In the genomic region with DNA sequence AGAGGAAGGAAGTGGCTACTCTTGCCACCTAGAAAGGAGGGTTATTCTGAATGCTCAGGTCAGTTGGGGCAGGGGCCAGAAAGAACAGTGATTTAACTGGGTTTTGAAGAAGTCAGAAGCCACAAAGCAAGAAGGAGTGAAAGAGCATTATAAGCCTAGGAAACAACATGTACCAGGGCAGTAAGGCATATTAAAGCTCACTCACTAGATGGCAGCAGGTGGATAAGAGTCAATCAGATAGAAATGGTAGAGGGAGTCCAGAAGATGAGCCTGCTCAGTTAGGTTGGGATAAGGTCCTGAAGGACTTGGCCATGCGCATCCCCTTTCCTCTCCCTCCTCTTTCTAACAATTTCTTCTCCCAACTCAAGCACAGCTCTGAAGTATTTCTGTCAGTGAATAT, we compare ENCODE assay signal across 12 cellular contexts. TPM values are rescaled to one million over a fixed set of nuclear protein-coding genes. Genes with fewer than 3 reads are reported as not detected.
A peak's percentile ranks its signal among the peaks of the same experiment; 100 is the strongest.
DNase-seq lines count a peak whose midpoint lies in the region; ATAC-seq and TF ChIP-seq lines count a peak whose summit lies in the region.
"Had no signal": no experiment of that assay in that cellular context is flagged by ENCODE, and none has a peak within 500 bp of the region (broad histone marks: within the 10 kb centered on the region; RNA-seq: fewer than 3 reads in every experiment).

No MANE protein-coding gene starts in this region.

- TF ChIP-seq CTCF in HL-60 (IDR thresholded peaks at IDR 0.05; ENCODE audit: insufficient read depth, low read length) = peak; percentile 2

- H3K36me3 Mint-ChIP-seq in activated T-cell treated with anti-CD3 and anti-CD28 coated beads, Interleukin-2, amount 50 U/mL, for 72 hours (ENCODE audit: insufficient read depth in 2 of 2) = no peaks in the 10 kb centered on the region

- no peak overlapping the region for H3K27ac ChIP-seq in HL-60 (replicated peaks)
- H3K27ac ChIP-seq: left ventricle myocardium inferior, tibial nerve had no signal

- no peak overlapping the region for H3K27ac Mint-ChIP-seq in activated T-cell treated with anti-CD3 and anti-CD28 coated beads, Interleukin-2, amount 50 U/mL, for 72 hours

- no peak overlapping the region for H3K4me3 Mint-ChIP-seq in activated T-cell treated with anti-CD3 and anti-CD28 coated beads, Interleukin-2, amount 50 U/mL, for 72 hours

- DNase-seq in DMS114 treated with DMSO at 0.1 percent for 48 hours (lab: John Stamatoyannopoulos, UW; ENCODE audit: unreplicated experiment) (peak; percentile 3), HL-60 (ENCODE audit: low read depth in 1 of 2, low spot score in 1 of 2) (no peak), SW480 (ENCODE audit: low spot score) (peak; percentile 51), kidney glomerular epithelial cell (lab: John Stamatoyannopoulos, UW) (peak; percentile 27), NCI-H446 treated with DMSO at 0.1 percent for 48 hours (lab: John Stamatoyannopoulos, UW) (no peak)
- no peak for DNase-seq in activated T-cell treated with anti-CD3 and anti-CD28 coated beads, Interleukin-2, amount 50 U/mL, for 72 hours
- DNase-seq: activated CD8-positive, alpha-beta memory T cell treated with anti-CD3 and anti-CD28 coated beads for 24 hours; left ventricle myocardium inferior; NCI-H2081 had no signal

- H3K4me1 Mint-ChIP-seq in activated T-cell treated with anti-CD3 and anti-CD28 coated beads, Interleukin-2, amount 50 U/mL, for 72 hours (ENCODE audit: low read depth) = no peaks in the 10 kb centered on the region

- peaks cover 34% of the 10 kb centered on the region for H3K27me3 Mint-ChIP-seq in activated T-cell treated with anti-CD3 and anti-CD28 coated beads, Interleukin-2, amount 50 U/mL, for 72 hours (ENCODE audit: low read depth)

- peaks cover 4% of the 10 kb centered on the region for H3K27me3 ChIP-seq in HL-60 (ENCODE audit: insufficient read depth, poor library complexity, severe bottlenecking)
- H3K27me3 ChIP-seq: tibial nerve had no signal

- H3K4me3 ChIP-seq in HL-60 (replicated peaks; ENCODE audit: insufficient read depth, low read length) = no peak overlapping the region
- H3K4me3 ChIP-seq: left ventricle myocardium inferior, tibial nerve had no signal

- no peaks in the 10 kb centered on the region for H3K9me3 Mint-ChIP-seq in activated T-cell treated with anti-CD3 and anti-CD28 coated beads, Interleukin-2, amount 50 U/mL, for 72 hours

- ATAC-seq in GM19467 (IDR thresholded peaks at IDR 0.05; ENCODE audit: unreplicated experiment) (no peak), HG03039 (IDR thresholded peaks at IDR 0.05; ENCODE audit: unreplicated experiment) (no peak)
- ATAC-seq in activated T-cell treated with anti-CD3 and anti-CD28 coated beads, Interleukin-2, amount 50 U/mL, for 72 hours (replicated peaks in 1 of 2) = no peak

RNA-seq across cellular contexts. Expression of a gene that starts 22.0 kb away (rescaled TPM):
- not detected for total RNA-seq in activated T-cell treated with anti-CD3 and anti-CD28 coated beads, Interleukin-2, amount 50 U/mL, for 72 hours
- total RNA-seq: left ventricle myocardium inferior, tibial nerve had no signal

RNA-seq across cellular contexts. Expression of a gene that starts 43.5 kb away (rescaled TPM):
- under 1 TPM in 1 of 2 donors, not detected in 1; 0.23 TPM for total RNA-seq in activated T-cell treated with anti-CD3 and anti-CD28 coated beads, Interleukin-2, amount 50 U/mL, for 72 hours
- total RNA-seq: left ventricle myocardium inferior, tibial nerve had no signal

RNA-seq across cellular contexts. Expression of a gene that starts 54.5 kb away (rescaled TPM):
- total RNA-seq in activated T-cell treated with anti-CD3 and anti-CD28 coated beads, Interleukin-2, amount 50 U/mL, for 72 hours = under 1 TPM in 1 of 2 donors, not detected in 1; 0.14 TPM
- total RNA-seq: left ventricle myocardium inferior, tibial nerve had no signal

Comparison
In these comparisons a context has a peak if more than half of its experiments do, and no peak if none do; other contexts are left out.
1. DNase-seq: peak in DMS114 treated with DMSO at 0.1 percent for 48 hours (single experiment), SW480 (single experiment) and kidney glomerular epithelial cell (single experiment); none in HL-60 (0 of 2), NCI-H446 treated with DMSO at 0.1 percent for 48 hours (single experiment) and activated T-cell treated with anti-CD3 and anti-CD28 coated beads, Interleukin-2, amount 50 U/mL, for 72 hours (0 of 2).